Comparison of ENCODE assay signal across 23 cellular contexts in the genomic region with DNA sequence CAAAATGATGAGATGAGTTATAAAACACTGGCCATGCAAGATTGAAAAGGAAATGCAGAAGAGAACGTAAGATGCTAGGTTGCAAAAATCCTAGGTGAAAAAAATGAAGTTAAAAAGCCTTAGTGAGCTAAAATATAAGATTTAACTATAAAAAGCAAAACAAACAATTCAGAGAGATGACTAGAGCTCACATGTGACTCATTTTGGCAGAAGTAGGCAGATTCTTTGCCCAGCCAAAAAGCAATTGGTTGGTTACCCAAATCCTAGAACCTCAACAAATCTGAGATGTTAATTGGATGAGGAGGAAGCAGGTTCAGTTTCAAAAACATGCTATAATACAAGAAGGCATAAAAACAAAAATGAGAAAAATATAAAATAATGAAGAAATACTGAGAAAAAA.
DNase-seq lines count a peak whose midpoint lies in the region; ATAC-seq, FAIRE-seq and TF ChIP-seq lines count a peak whose summit lies in the region.
"Had no signal": no experiment of that assay in that cellular context is flagged by ENCODE, and none has a peak within 500 bp of the region (broad histone marks: within the 10 kb centered on the region; RNA-seq: fewer than 3 reads in every experiment).

No MANE protein-coding gene starts in this region.

- no peak overlapping the region for H2BK5ac ChIP-seq in IMR-90 (ENCODE audit: low read depth, low read length, poor library complexity, severe bottlenecking)

- dilution Hi-C loops in IMR-90 (cut with HindIII; ENCODE audit: low sequenced_read_pairs, unreplicated experiment): no loop called here

- no peak overlapping the region for H3K4ac ChIP-seq in IMR-90 (ENCODE audit: low read depth, low read length)

- TF ChIP-seq RAD21 in IMR-90 (IDR thresholded peaks at IDR 0.05; ENCODE audit: low read length): no peak

- DNase-seq in AG09309 (ENCODE audit: low read depth): peak; percentile 32
- peak; percentile 65 for DNase-seq in IMR-90
- peak; percentile 27 for DNase-seq in astrocyte of the spinal cord (ENCODE audit: low read depth, low spot score)
- DNase-seq in hepatic stellate cell (ENCODE audit: low spot score): peak; percentile 36
- DNase-seq in activated CD4-positive, alpha-beta T cell treated with anti-CD3 and anti-CD28 coated beads, Interleukin-2, amount 50 U/mL, for 4 hours: no peak
- no peak for DNase-seq in RCC 7860 (ENCODE audit: low spot score)
- DNase-seq in activated T-cell treated with anti-CD3 and anti-CD28 coated beads, Interleukin-2, amount 50 U/mL, for 24 hours: no peak
- DNase-seq: ACHN; activated effector memory CD4-positive, alpha-beta T cell treated with anti-CD3 and anti-CD28 coated beads, Interleukin-2, amount 50 U/mL, for 16 hours; CD4-positive, alpha-beta T cell; cortex of kidney; heart right ventricle; left lung; NCI-H1417 treated with DMSO at 0.1 percent for 48 hours; NCI-H2107; NCI-H526; T-helper 9 cell had no signal

- peak; percentile 63 for ATAC-seq in IMR-90 (ENCODE audit: low read depth)
- ATAC-seq in GM18868 (IDR thresholded peaks at IDR 0.05; ENCODE audit: unreplicated experiment): no peak
- ATAC-seq: GM12878, heart right ventricle, left lung, WTC11 had no signal

- H2AFZ ChIP-seq in IMR-90 (replicated peaks; ENCODE audit: low read length, poor library complexity): no peak overlapping the region

- H3K27ac Mint-ChIP-seq in activated T-cell treated with anti-CD3 and anti-CD28 coated beads, Interleukin-2, amount 50 U/mL, for 24 hours: no peak overlapping the region
- H3K27ac Mint-ChIP-seq: CD4-positive, alpha-beta T cell; WTC11 had no signal

- H3K4me2 ChIP-seq in IMR-90 (ENCODE audit: low read depth, low read length): no peak overlapping the region

- H4K8ac ChIP-seq in IMR-90 (ENCODE audit: low read depth in 2 of 2, low read length in 2 of 2): no peak overlapping the region

- CTCF ChIA-PET in IMR-90 (lab: Yijun Ruan, JAX): no interaction called here

- no peak overlapping the region for H3K56ac ChIP-seq in IMR-90 (ENCODE audit: extremely low read depth, insufficient read depth, low read length)

- H3K9me3 ChIP-seq in IMR-90 (ENCODE audit: control insufficient read depth, insufficient read depth, low read length): no peaks in the 10 kb centered on the region
- H3K9me3 ChIP-seq: breast epithelium, heart right ventricle, left lung had no signal

- no peak overlapping the region for H2BK15ac ChIP-seq in IMR-90 (ENCODE audit: low read depth, low read length)

- H4K5ac ChIP-seq in IMR-90 (ENCODE audit: low read depth, low read length): no peak overlapping the region

- in situ Hi-C loops in IMR-90 (cut with MboI; ENCODE audit: low sequenced_read_pairs): loop anchor here (10.0 kb wide), 1 partner anchor 547 kb away; no protein-coding TSS in a partner anchor
- in situ Hi-C loops in astrocyte of the spinal cord (cut with HindIII; ENCODE audit: low sequenced_read_pairs): no loop called here

- H3K9me3 Mint-ChIP-seq in activated T-cell treated with anti-CD3 and anti-CD28 coated beads, Interleukin-2, amount 50 U/mL, for 24 hours: no peaks in the 10 kb centered on the region
- H3K9me3 Mint-ChIP-seq: neural crest cell, WTC11 had no signal

- no peaks in the 10 kb centered on the region for H3K27me3 Mint-ChIP-seq in activated T-cell treated with anti-CD3 and anti-CD28 coated beads, Interleukin-2, amount 50 U/mL, for 24 hours

- no peaks in the 10 kb centered on the region for H3K4me1 Mint-ChIP-seq in activated T-cell treated with anti-CD3 and anti-CD28 coated beads, Interleukin-2, amount 50 U/mL, for 24 hours (ENCODE audit: low read depth)
- H3K4me1 Mint-ChIP-seq: neural crest cell, WTC11 had no signal

- H3K27ac ChIP-seq in IMR-90 (ENCODE audit: insufficient read depth, low read length): no peak overlapping the region
- H3K27ac ChIP-seq: breast epithelium, heart right ventricle, left lung had no signal

- H4K91ac ChIP-seq in IMR-90 (ENCODE audit: insufficient read depth, low read depth, low read length): no peak overlapping the region

- no TSS peak for BruUV-seq in IMR-90 (replicated peaks; lab: Mats Ljungman, UMichigan)

- no peak overlapping the region for H3K9ac ChIP-seq in IMR-90 (ENCODE audit: low read depth, low read length)

- H3K36me3 ChIP-seq in IMR-90 (ENCODE audit: control insufficient read depth, insufficient read depth, low read length): no peaks in the 10 kb centered on the region
- H3K36me3 ChIP-seq: breast epithelium, heart right ventricle, left lung had no signal

- H2AK5ac ChIP-seq in IMR-90 (ENCODE audit: low read depth, low read length): no peak overlapping the region

- no peak overlapping the region for H3K14ac ChIP-seq in IMR-90 (replicated peaks; ENCODE audit: low read depth, low read length)

- H4K20me1 ChIP-seq in IMR-90 (ENCODE audit: insufficient read depth, low read length): no peaks in the 10 kb centered on the region

- H3K4me3 ChIP-seq in AG09309 (ENCODE audit: control insufficient read depth, low read depth, low read length) (no peak overlapping the region), IMR-90 (ENCODE audit: insufficient read depth, low read depth, low read length) (no peak overlapping the region), astrocyte of the spinal cord (ENCODE audit: low read depth, low read length) (no peak overlapping the region)
- H3K4me3 ChIP-seq: breast epithelium, GM12878, heart right ventricle, left lung had no signal

- POLR2A ChIA-PET in IMR-90 (lab: Charles Lee; ENCODE audit: unreplicated experiment): no interaction called here

- H3K36me3 Mint-ChIP-seq in activated T-cell treated with anti-CD3 and anti-CD28 coated beads, Interleukin-2, amount 50 U/mL, for 24 hours (ENCODE audit: low read depth): no peaks in the 10 kb centered on the region
- H3K36me3 Mint-ChIP-seq: WTC11 had no signal

- H2BK120ac ChIP-seq in IMR-90 (ENCODE audit: low read depth, low read length): no peak overlapping the region

- no peak overlapping the region for H3K4me3 Mint-ChIP-seq in activated T-cell treated with anti-CD3 and anti-CD28 coated beads, Interleukin-2, amount 50 U/mL, for 24 hours
- H3K4me3 Mint-ChIP-seq: CD4-positive, alpha-beta T cell; neural crest cell; WTC11 had no signal

- no CpG with 5 or more reads among the region's 1 CpG for WGBS in IMR-90 (ENCODE audit: extremely low coverage in 2 of 2, insufficient read length in 1 of 2), 2 experiments

- H3K79me1 ChIP-seq in IMR-90 (ENCODE audit: low read depth in 1 of 2, low read length in 2 of 2): no peaks in the 10 kb centered on the region

- no peaks in the 10 kb centered on the region; the same call in 1 of the 2 replicates for H3K4me1 ChIP-seq in IMR-90 (ENCODE audit: control insufficient read depth, insufficient read depth, low read length)
- H3K4me1 ChIP-seq: breast epithelium, heart right ventricle, left lung had no signal

- no peaks in the 10 kb centered on the region for H3K9me1 ChIP-seq in IMR-90 (ENCODE audit: insufficient read depth, low read length)

- no peak for FAIRE-seq in RCC 7860 (lab: Jason Lieb, UNC)
- FAIRE-seq: GM12878, urothelium cell line had no signal

- TF ChIP-seq POLR2A in IMR-90 (IDR thresholded peaks at IDR 0.05; ENCODE audit: low read depth, low read length): no peak

- intact Hi-C loops in IMR-90 (cut with micrococcal nuclease): no loop called here

- no peaks in the 10 kb centered on the region for H3K27me3 ChIP-seq in IMR-90 (ENCODE audit: control insufficient read depth, insufficient read depth, low read length)
- H3K27me3 ChIP-seq: breast epithelium, heart right ventricle, left lung had no signal

- H3K18ac ChIP-seq in IMR-90 (ENCODE audit: low read depth, low read length): no peak overlapping the region

- H2BK20ac ChIP-seq in IMR-90 (ENCODE audit: low read depth, low read length): no peak overlapping the region

- no peak overlapping the region for H2AK9ac ChIP-seq in IMR-90 (replicated peaks; ENCODE audit: low read depth, low read length, poor library complexity)

- no peak overlapping the region for H3K23ac ChIP-seq in IMR-90 (ENCODE audit: low read depth, low read length)

- TF ChIP-seq CTCF in AG09309 (IDR thresholded peaks at IDR 0.05; ENCODE audit: control insufficient read depth, insufficient read depth, low read depth, low read length, missing control alignments): no peak
- TF ChIP-seq CTCF in IMR-90 (conservative IDR thresholded peaks at IDR 0.05; ENCODE audit: low read depth, low read length): no peak
- no peak for TF ChIP-seq CTCF in astrocyte of the spinal cord (IDR thresholded peaks at IDR 0.05; ENCODE audit: low read depth, low read length)

TF ChIP-seq in IMR-90, 13 proteins besides CTCF, POLR2A, EP300 and RAD21:
- TF ChIP-seq MAFK (IDR thresholded peaks at IDR 0.05; ENCODE audit: low read depth, low read length) (peak; percentile 52), MAZ (IDR thresholded peaks at IDR 0.05; ENCODE audit: borderline replicate concordance, low read depth, low read length) (no peak)
- TF ChIP-seq, protein P1, sequence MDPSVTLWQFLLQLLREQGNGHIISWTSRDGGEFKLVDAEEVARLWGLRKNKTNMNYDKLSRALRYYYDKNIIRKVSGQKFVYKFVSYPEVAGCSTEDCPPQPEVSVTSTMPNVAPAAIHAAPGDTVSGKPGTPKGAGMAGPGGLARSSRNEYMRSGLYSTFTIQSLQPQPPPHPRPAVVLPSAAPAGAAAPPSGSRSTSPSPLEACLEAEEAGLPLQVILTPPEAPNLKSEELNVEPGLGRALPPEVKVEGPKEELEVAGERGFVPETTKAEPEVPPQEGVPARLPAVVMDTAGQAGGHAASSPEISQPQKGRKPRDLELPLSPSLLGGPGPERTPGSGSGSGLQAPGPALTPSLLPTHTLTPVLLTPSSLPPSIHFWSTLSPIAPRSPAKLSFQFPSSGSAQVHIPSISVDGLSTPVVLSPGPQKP (IDR thresholded peaks at IDR 0.05; ENCODE audit: borderline replicate concordance, low read depth, low read length): no peak

Comparison
In these comparisons a context has a peak if more than half of its experiments do, and no peak if none do; other contexts are left out.
1. DNase-seq: peak in AG09309 (single experiment), IMR-90 (single experiment), astrocyte of the spinal cord (single experiment) and hepatic stellate cell (single experiment); none in activated CD4-positive, alpha-beta T cell treated with anti-CD3 and anti-CD28 coated beads, Interleukin-2, amount 50 U/mL, for 4 hours (0 of 2), RCC 7860 (single experiment) and activated T-cell treated with anti-CD3 and anti-CD28 coated beads, Interleukin-2, amount 50 U/mL, for 24 hours (single experiment).